In the genomic region with DNA sequence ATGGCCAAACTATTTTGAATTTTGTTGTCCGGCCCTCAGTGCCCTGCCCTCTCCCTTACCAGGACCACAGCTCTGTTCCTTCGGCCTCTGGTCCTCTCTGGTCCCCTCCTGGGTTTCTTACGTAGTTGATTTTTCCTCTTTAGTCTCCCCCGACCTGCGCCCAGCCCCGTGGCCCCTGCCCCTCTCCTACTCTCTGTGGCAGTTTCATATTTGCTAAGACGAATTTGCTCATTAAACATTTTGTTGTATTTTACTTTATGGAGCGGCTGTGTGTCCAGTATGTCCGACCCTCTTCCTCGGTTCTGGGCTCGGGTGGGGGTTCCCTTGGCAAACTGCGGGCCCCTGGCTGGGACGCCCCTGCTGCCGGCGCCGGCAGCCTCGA, we compare ENCODE assay signal across 8 cellular contexts. TPM values are rescaled to one million over a fixed set of nuclear protein-coding genes. Genes with fewer than 3 reads are reported as not detected.
DNase-seq lines count a peak whose midpoint lies in the region; ATAC-seq and TF ChIP-seq lines count a peak whose summit lies in the region.

No MANE protein-coding gene starts in this region.

- DNase-seq in EL = peak; percentile 13
- DNase-seq in RWPE1 (ENCODE audit: low spot score) = no peak
- DNase-seq in epithelial cell of esophagus (ENCODE audit: low read depth) = no peak
- DNase-seq in ovary = no peak
- DNase-seq in middle frontal gyrus (ENCODE audit: extremely low spot score, low spot score) = no peak
- DNase-seq in GM10248 (ENCODE audit: extremely low spot score) = no peak
- DNase-seq in NCI-H1092 (lab: John Stamatoyannopoulos, UW) = no peak

- H3K4me3 ChIP-seq in epithelial cell of esophagus (ENCODE audit: low read length) = peak overlapping the region; percentile 91
- H3K4me3 ChIP-seq in ovary = peak overlapping the region; percentile 71

- no peaks in the 10 kb centered on the region for H3K36me3 ChIP-seq in ovary

- peak overlapping the region; percentile 86 for H3K27ac ChIP-seq in RWPE1
- H3K27ac ChIP-seq in ovary = peak overlapping the region in 1 of 2 donors; percentile 83

- no peak for TF ChIP-seq EP300 in ovary (IDR thresholded peaks at IDR 0.05)

- peaks cover 9% of the 10 kb centered on the region for H3K4me1 ChIP-seq in ovary (ENCODE audit: insufficient read depth)

- intact Hi-C loops in ovary (cut with DNase I) = loop anchor here in 2 of 4 donors (10.0 kb wide), 2 partner anchors 560 to 1470 kb away; a partner anchor contains a TSS

- ATAC-seq in HG03159 (IDR thresholded peaks at IDR 0.05; ENCODE audit: unreplicated experiment) = no peak

- CTCF ChIA-PET in RWPE1 (lab: Yijun Ruan, JAX) = interaction anchor here (0.5 kb wide), 1 partner anchor 534 kb away, joined by 3 read pairs; no protein-coding TSS in a partner anchor
- CTCF ChIA-PET in GM10248 (lab: Yijun Ruan, JAX) = no interaction called here

- TF ChIP-seq CTCF in RWPE1 (conservative IDR thresholded peaks at IDR 0.05; ENCODE audit: low read depth) (no peak), epithelial cell of esophagus (IDR thresholded peaks at IDR 0.05; ENCODE audit: insufficient read depth, low read depth, low read length, missing control alignments) (no peak), ovary (IDR thresholded peaks at IDR 0.05) (no peak), GM10248 (IDR thresholded peaks at IDR 0.05; ENCODE audit: control extremely low read depth, extremely low read depth, low read depth, missing control alignments) (no peak)

- WGBS in ovary, 3 donors = 13 to 18% (median 14%) methylated on average over 17 of the region's 17 CpGs

- TF ChIP-seq POLR2A in ovary (IDR thresholded peaks at IDR 0.05) = no peak

- H3K9me3 ChIP-seq in ovary = no peaks in the 10 kb centered on the region

- H3K27me3 ChIP-seq in ovary = no peaks in the 10 kb centered on the region

- POLR2A ChIA-PET in RWPE1 (lab: Yijun Ruan, JAX; ENCODE audit: low non-redundant PET) (no interaction called here), GM10248 (lab: Yijun Ruan, JAX) (no interaction called here)

RNA-seq across cellular contexts. Expression of a gene that starts 0.6 kb away (rescaled TPM):
- 100 to 1,000 TPM in 5 of 7 donors, 10 to 100 TPM in 2; 53.4 to 187 (median 142) TPM for total RNA-seq in ovary
- polyA plus RNA-seq in ovary = 100 to 1,000 TPM in 1 of 2 donors, 10 to 100 TPM in 1; 11.0 to 106 TPM

RNA-seq across cellular contexts. Expression of a gene that starts 19.6 kb away (rescaled TPM):
- 100 to 1,000 TPM in 6 of 7 donors, 10 to 100 TPM in 1; 76.9 to 183 (median 158) TPM for total RNA-seq in ovary
- 100 to 1,000 TPM in 1 of 2 donors, 10 to 100 TPM in 1; 27.3 to 135 TPM for polyA plus RNA-seq in ovary

RNA-seq across cellular contexts. Expression of a gene that starts 26.4 kb away (rescaled TPM):
- 10 to 100 TPM; 10.6 to 20.2 (median 14.7) TPM for total RNA-seq in ovary
- polyA plus RNA-seq in ovary = 10 to 100 TPM in 1 of 2 donors, 1 to 10 TPM in 1; 3.1 to 13.5 TPM

RNA-seq across cellular contexts. Expression of a gene that starts 31.0 kb away (rescaled TPM):
- total RNA-seq in ovary = 10 to 100 TPM; 21.9 to 40.2 (median 34.0) TPM
- polyA plus RNA-seq in ovary = 10 to 100 TPM; 11.2 to 37.0 TPM

RNA-seq across cellular contexts. Expression of a gene that starts 33.6 kb away (rescaled TPM):
- 10 to 100 TPM; 24.9 to 70.6 (median 65.3) TPM for total RNA-seq in ovary
- 10 to 100 TPM; 14.5 to 37.3 TPM for polyA plus RNA-seq in ovary
